1 cellular context compared by ENCODE assay signal in genomic region chr2:60880988-60881932, GRCh38.
TF ChIP-seq lines count a peak whose summit lies in the region.

REL (plus strand) TSS chr2:60881574; CDS start chr2:60881841, 267 bp downstream.

TF ChIP-seq in GM12878, 131 proteins besides CTCF, POLR2A, EP300 and RAD21 (continued from another document and continues in another):
- TF ChIP-seq USF2 (IDR thresholded peaks at IDR 0.05; ENCODE audit: borderline replicate concordance, low read depth, low read length) (no peak), PKNOX1 (IDR thresholded peaks at IDR 0.05) (peak; percentile 8; the same call in 1 of the 2 replicates), MLLT1 (IDR thresholded peaks at IDR 0.05) (peak; percentile 88), CREB1 (IDR thresholded peaks at IDR 0.05; ENCODE audit: low read depth) (peak; percentile 93), YY1 (IDR thresholded peaks at IDR 0.05; ENCODE audit: low read depth, low read length) (peak; percentile 51; the same call in 1 of the 2 replicates), ZNF207 (IDR thresholded peaks at IDR 0.05; ENCODE audit: borderline replicate concordance) (no peak), MEF2B (IDR thresholded peaks at IDR 0.05; ENCODE audit: partially characterized antibody, poor library complexity, severe bottlenecking) (peak; percentile 62), ZBTB4 (CRISPR knock-in tag; IDR thresholded peaks at IDR 0.05) (no peak), ZNF24 (IDR thresholded peaks at IDR 0.05) (no peak), CBX5 (IDR thresholded peaks at IDR 0.05; ENCODE audit: low read depth) (peak; percentile 82; the same call in 1 of the 2 replicates), ASH2L (IDR thresholded peaks at IDR 0.05; ENCODE audit: borderline replicate concordance, low read depth) (peak; percentile 63; the same call in 1 of the 2 replicates), DPF2 (IDR thresholded peaks at IDR 0.05) (peak; percentile 94), RFX5 (IDR thresholded peaks at IDR 0.05; ENCODE audit: low read depth, low read length) (no peak), RBBP5 (conservative IDR thresholded peaks at IDR 0.05) (no peak), CEBPB (IDR thresholded peaks at IDR 0.05; ENCODE audit: borderline replicate concordance in 1 of 2, low read depth in 2 of 2, low read length in 2 of 2) (no peak), IKZF2 (IDR thresholded peaks at IDR 0.05) (peak; percentile 79 to 89), MYB (IDR thresholded peaks at IDR 0.05; ENCODE audit: borderline replicate concordance, low read depth, low read length) (no peak), BCL3 (IDR thresholded peaks at IDR 0.05; ENCODE audit: borderline replicate concordance, insufficient read depth, low read depth, low read length, poor library complexity, severe bottlenecking) (peak; percentile 89), ESRRA (IDR thresholded peaks at IDR 0.05; ENCODE audit: low read length) (no peak), SKIL (IDR thresholded peaks at IDR 0.05; ENCODE audit: low read depth, poor library complexity, severe bottlenecking) (no peak), SRF (IDR thresholded peaks at IDR 0.05; ENCODE audit: low read depth in 2 of 2, low read length in 2 of 2) (peak in 1 of 2 experiments; percentile 50; a peak in 1 of 4 replicates), NR2F1 (conservative IDR thresholded peaks at IDR 0.05) (peak; percentile 92), NKRF (conservative IDR thresholded peaks at IDR 0.05) (peak; percentile 72; the same call in 1 of the 2 replicates), PRDM15 (CRISPR knock-in tag; IDR thresholded peaks at IDR 0.05) (no peak), SUZ12 (IDR thresholded peaks at IDR 0.05; ENCODE audit: unreplicated experiment) (no peak), CREM (IDR thresholded peaks at IDR 0.05; ENCODE audit: low read depth) (peak; percentile 90), NFXL1 (IDR thresholded peaks at IDR 0.05; ENCODE audit: borderline replicate concordance) (no peak), MYC (IDR thresholded peaks at IDR 0.05; ENCODE audit: insufficient read depth, insufficient read length, insufficient replicate concordance, low read length, severe bottlenecking) (no peak), ZNF687 (IDR thresholded peaks at IDR 0.05) (no peak), PAX5 (IDR thresholded peaks at IDR 0.05; ENCODE audit: borderline replicate concordance, low read depth, low read length) (peak; percentile 81; the same call in 1 of the 2 replicates), SREBF1 (IDR thresholded peaks at IDR 0.05; ENCODE audit: low read length) (no peak), SPI1 (IDR thresholded peaks at IDR 0.05; ENCODE audit: borderline replicate concordance, insufficient read depth, low read depth, low read length) (peak; percentile 72; the same call in 1 of the 2 replicates), RELB (IDR thresholded peaks at IDR 0.05; ENCODE audit: low read depth) (peak; percentile 82), YBX1 (IDR thresholded peaks at IDR 0.05) (no peak)
